25 cellular contexts compared by ENCODE assay signal in genomic region chr10:131771634-131772358, GRCh38.
DNase-seq lines count a peak whose midpoint lies in the region; ATAC-seq, FAIRE-seq and TF ChIP-seq lines count a peak whose summit lies in the region.
"Had no signal": no experiment of that assay in that cellular context is flagged by ENCODE, and none has a peak within 500 bp of the region (broad histone marks: within the 10 kb centered on the region; RNA-seq: fewer than 3 reads in every experiment).

No MANE protein-coding gene starts in this region.

- no peak overlapping the region for H3K4me3 ChIP-seq in left ventricle myocardium inferior
- no peak overlapping the region for H3K4me3 ChIP-seq in endodermal cell (ENCODE audit: low read length)
- no peak overlapping the region for H3K4me3 ChIP-seq in spleen
- no peak overlapping the region for H3K4me3 ChIP-seq in Caco-2 (ENCODE audit: low read depth, low read length)
- H3K4me3 ChIP-seq in pancreas: no peak overlapping the region
- H3K4me3 ChIP-seq: GM23338, Peyer's patch had no signal

- TF ChIP-seq CTCF in left ventricle myocardium inferior (IDR thresholded peaks at IDR 0.05; ENCODE audit: borderline replicate concordance) (no peak), endodermal cell (conservative IDR thresholded peaks at IDR 0.05) (no peak), nephron progenitor cell (IDR thresholded peaks at IDR 0.05) (no peak), spleen (IDR thresholded peaks at IDR 0.05 in 8 of 11, conservative IDR thresholded peaks at IDR 0.05 in 3 of 11) (no peak), Caco-2 (IDR thresholded peaks at IDR 0.05; ENCODE audit: insufficient read depth in 1 of 2, low read depth in 1 of 2, low read length in 1 of 2, severe bottlenecking in 1 of 2, unreplicated experiment in 1 of 2) (no peak), pancreas (IDR thresholded peaks at IDR 0.05) (no peak)

- H3K9me3 Mint-ChIP-seq in endodermal cell (peaks cover 17% of the 10 kb centered on the region), nephron progenitor cell (peaks cover 16% of the 10 kb centered on the region), Caco-2 (ENCODE audit: unreplicated experiment) (peaks cover 8% of the 10 kb centered on the region)

- no peak overlapping the region for H3K9ac ChIP-seq in endodermal cell (ENCODE audit: extremely low read depth, low read length, poor library complexity, severe bottlenecking)

- H3K27ac Mint-ChIP-seq in endodermal cell (no peak overlapping the region), nephron progenitor cell (peak overlapping the region; percentile 35), Caco-2 (ENCODE audit: unreplicated experiment) (no peak overlapping the region)
- H3K27ac Mint-ChIP-seq: CD8-positive, alpha-beta memory T cell; GM23338; IgD-negative memory B cell had no signal

- 94 to 96% methylated on average over 10 to 16 of the region's 16 CpGs for WGBS in endodermal cell (ENCODE audit: insufficient coverage in 1 of 2, insufficient read length in 1 of 2), 2 experiments
- WGBS in spleen, 5 donors: 78 to 89% (median 84%) methylated on average over 15 to 16 of the region's 16 CpGs
- WGBS in pancreas, 2 donors: 65 to 75% methylated on average over 16 of the region's 16 CpGs

- no peak for ATAC-seq in pancreas
- ATAC-seq: HCT116, Right ventricle myocardium inferior had no signal

- TF ChIP-seq POLR2A in spleen (IDR thresholded peaks at IDR 0.05): no peak

- DNase-seq in cardiac septum (ENCODE audit: low spot score) (peak; percentile 74), left ventricle myocardium inferior (no peak), endodermal cell (peak; percentile 41), nephron progenitor cell (no peak), spleen (peak; percentile 63), Caco-2 (no peak), NCI-H510A (lab: John Stamatoyannopoulos, UW) (no peak), pancreas (no peak)
- DNase-seq: 8988T; CD8-positive, alpha-beta memory T cell; DMS53; GDM1; NCI-H1105 treated with DMSO at 0.1 percent for 48 hours; NCI-H2029 treated with DMSO at 0.1 percent for 48 hours; NCI-H345; NCI-H524 treated with DMSO at 0.1 percent for 48 hours; NCI-H82 had no signal

- BruUV-seq in Caco-2 (replicated peaks; lab: Mats Ljungman, UMichigan): no TSS peak

- FAIRE-seq in pancreas (lab: Jason Lieb, UNC): no peak
- FAIRE-seq: D721Med, GM18507 had no signal

- H3K4me1 Mint-ChIP-seq in endodermal cell (no peaks in the 10 kb centered on the region), nephron progenitor cell (peaks cover 62% of the 10 kb centered on the region), Caco-2 (ENCODE audit: low read depth, unreplicated experiment) (no peaks in the 10 kb centered on the region)
- H3K4me1 Mint-ChIP-seq: CD8-positive, alpha-beta memory T cell; IgD-negative memory B cell had no signal

- intact Hi-C loops in cardiac septum (cut with DNase I) (no loop called here), left ventricle myocardium inferior (cut with micrococcal nuclease) (no loop called here), spleen (cut with DNase I; ENCODE audit: low total_unique reads) (no loop called here), Caco-2 (cut with micrococcal nuclease; ENCODE audit: unreplicated experiment) (no loop called here), pancreas (cut with DNase I) (no loop called here)

- H3K27me3 Mint-ChIP-seq in endodermal cell (ENCODE audit: insufficient read depth) (no peaks in the 10 kb centered on the region), nephron progenitor cell (ENCODE audit: low read depth, poor library complexity) (peaks cover 13% of the 10 kb centered on the region), Caco-2 (ENCODE audit: insufficient read depth, unreplicated experiment) (no peaks in the 10 kb centered on the region)

- H3K36me3 Mint-ChIP-seq in endodermal cell (ENCODE audit: low read depth) (no peaks in the 10 kb centered on the region), nephron progenitor cell (ENCODE audit: low read depth) (peaks cover 4% of the 10 kb centered on the region), Caco-2 (ENCODE audit: insufficient read depth, unreplicated experiment) (no peaks in the 10 kb centered on the region)
- H3K36me3 Mint-ChIP-seq: CD8-positive, alpha-beta memory T cell; IgD-negative memory B cell had no signal

- POLR2A ChIA-PET in Caco-2 (lab: Charles Lee): no interaction called here

- no peaks in the 10 kb centered on the region for H3K36me3 ChIP-seq in left ventricle myocardium inferior
- no peaks in the 10 kb centered on the region for H3K36me3 ChIP-seq in endodermal cell (ENCODE audit: control insufficient read depth, insufficient read depth, low read length)
- no peaks in the 10 kb centered on the region for H3K36me3 ChIP-seq in spleen
- H3K36me3 ChIP-seq in Caco-2 (ENCODE audit: control insufficient read depth, insufficient read depth, low read length): no peaks in the 10 kb centered on the region
- no peaks in the 10 kb centered on the region for H3K36me3 ChIP-seq in pancreas
- H3K36me3 ChIP-seq: Peyer's patch had no signal

- H3K9me3 ChIP-seq in left ventricle myocardium inferior (replicated peaks) (peaks cover 12% of the 10 kb centered on the region), endodermal cell (ENCODE audit: control insufficient read depth, low read length) (peaks cover 6% of the 10 kb centered on the region), spleen (peaks cover 0 to 17% (median 12%) of the 10 kb centered on the region in 8 donors), Caco-2 (peaks cover 3% of the 10 kb centered on the region), pancreas (no peaks in the 10 kb centered on the region)

- H3K4me1 ChIP-seq in left ventricle myocardium inferior (no peaks in the 10 kb centered on the region), endodermal cell (ENCODE audit: control insufficient read depth, insufficient read depth, low read length) (no peaks in the 10 kb centered on the region), spleen (no peaks in the 10 kb centered on the region), Caco-2 (no peaks in the 10 kb centered on the region), pancreas (no peaks in the 10 kb centered on the region)
- H3K4me1 ChIP-seq: Peyer's patch had no signal

- H3K4me3 Mint-ChIP-seq in endodermal cell: no peak overlapping the region
- H3K4me3 Mint-ChIP-seq in nephron progenitor cell: no peak overlapping the region
- no peak overlapping the region for H3K4me3 Mint-ChIP-seq in Caco-2 (ENCODE audit: unreplicated experiment)
- H3K4me3 Mint-ChIP-seq: CD8-positive, alpha-beta memory T cell; GM23338; IgD-negative memory B cell had no signal

- H3K27me3 ChIP-seq in left ventricle myocardium inferior (ENCODE audit: low read depth): peaks cover 60% of the 10 kb centered on the region
- H3K27me3 ChIP-seq in endodermal cell (ENCODE audit: control insufficient read depth, insufficient read depth, low read length, poor library complexity, severe bottlenecking): no peaks in the 10 kb centered on the region
- H3K27me3 ChIP-seq in spleen (replicated peaks in 1 of 7): peaks cover 0 to 19% (median 0%) of the 10 kb centered on the region in 7 donors
- H3K27me3 ChIP-seq in Caco-2 (replicated peaks; ENCODE audit: control insufficient read depth, insufficient read depth, low read length): no peaks in the 10 kb centered on the region
- H3K27me3 ChIP-seq in pancreas: no peaks in the 10 kb centered on the region
- H3K27me3 ChIP-seq: Peyer's patch had no signal

- CTCF ChIA-PET in Caco-2 (lab: Charles Lee): no interaction called here

- H3K27ac ChIP-seq in left ventricle myocardium inferior (replicated peaks) (no peak overlapping the region), endodermal cell (ENCODE audit: low read depth, low read length) (no peak overlapping the region), spleen (no peak overlapping the region), pancreas (no peak overlapping the region)
- H3K27ac ChIP-seq: C4-2B, Peyer's patch had no signal

Comparison
In these comparisons a context has a peak if more than half of its experiments do, and no peak if none do; other contexts are left out.
1. DNase-seq: peak in cardiac septum (single experiment), endodermal cell (single experiment) and spleen (single experiment); none in left ventricle myocardium inferior (single experiment), nephron progenitor cell (single experiment), Caco-2 (0 of 2), NCI-H510A (single experiment) and pancreas (0 of 6).